Comparison of ENCODE assay signal across 27 cellular contexts in genomic region chr10:77474939-77475338, GRCh38.
A peak's percentile ranks its signal among the peaks of the same experiment; 100 is the strongest.
DNase-seq lines count a peak whose midpoint lies in the region; ATAC-seq, FAIRE-seq and TF ChIP-seq lines count a peak whose summit lies in the region.
"Had no signal": no experiment of that assay in that cellular context is flagged by ENCODE, and none has a peak within 500 bp of the region (broad histone marks: within the 10 kb centered on the region; RNA-seq: fewer than 3 reads in every experiment).

No MANE protein-coding gene starts in this region.

- FAIRE-seq in pancreas (lab: Jason Lieb, UNC) (no peak), RCC 7860 (lab: Jason Lieb, UNC) (no peak)
- FAIRE-seq: A204.1, GM12878, GM12892, GM18507 had no signal

- H3K27me3 Mint-ChIP-seq in naive thymus-derived CD4-positive, alpha-beta T cell, result peaks cover 0 to 6% (median 5%) of the 10 kb centered on the region in 5 donors
- H3K27me3 Mint-ChIP-seq: CD4-positive, alpha-beta memory T cell had no signal

- no peak overlapping the region for H3K27ac Mint-ChIP-seq in naive thymus-derived CD4-positive, alpha-beta T cell
- H3K27ac Mint-ChIP-seq: CD14-positive monocyte; CD4-positive, alpha-beta memory T cell; CD4-positive, CD25-positive, alpha-beta regulatory T cell; CD8-positive, alpha-beta memory T cell had no signal

- peaks cover 0 to 48% (median 0%) of the 10 kb centered on the region in 11 experiments; a peak in 2 of 22 replicates for H4K20me1 ChIP-seq in BLaER1 treated with 17β-estradiol and CSF1 and Interleukin-3, amounts not matched to agents 10 nM and 100 nM

- no peaks in the 10 kb centered on the region for H3K9me3 ChIP-seq in BLaER1 treated with 17β-estradiol and CSF1 and Interleukin-3, amounts not matched to agents 10 nM and 100 nM (replicated peaks in 1 of 11)
- no peaks in the 10 kb centered on the region for H3K9me3 ChIP-seq in pancreas
- no peaks in the 10 kb centered on the region for H3K9me3 ChIP-seq in naive thymus-derived CD4-positive, alpha-beta T cell (ENCODE audit: control insufficient read depth in 2 of 3, low read length in 3 of 3)
- H3K9me3 ChIP-seq: BE2C had no signal

- peak; percentile 69 for DNase-seq in NCI-H510A treated with DMSO at 0.1 percent for 48 hours (lab: John Stamatoyannopoulos, UW)
- no peak for DNase-seq in NCI-H510A (lab: John Stamatoyannopoulos, UW)
- no peak for DNase-seq in pancreas
- DNase-seq in RCC 7860 (ENCODE audit: low spot score), result no peak
- DNase-seq in SHP77 treated with DMSO at 0.1 percent for 48 hours (lab: John Stamatoyannopoulos, UW), result no peak
- DNase-seq in naive thymus-derived CD4-positive, alpha-beta T cell, result no peak
- DNase-seq: 8988T; ACHN; BE2C; C1 segment of cervical spinal cord; CD4-positive, alpha-beta memory T cell; CD4-positive, CD25-positive, alpha-beta regulatory T cell; CD8-positive, alpha-beta memory T cell; COR-L47; DMS 273 treated with DMSO at 0.1 percent for 48 hours; DMS153; DMS53; DMS79; DND-41; EL; GDM1 had no signal

- no peak overlapping the region for H3K9ac ChIP-seq in BLaER1 treated with 17β-estradiol and CSF1 and Interleukin-3, amounts not matched to agents 10 nM and 100 nM

- CTCF ChIA-PET in naive thymus-derived CD4-positive, alpha-beta T cell (lab: Charles Lee), result no interaction called here

- peaks cover 0 to 93% (median 68%) of the 10 kb centered on the region in 10 experiments; a peak in 16 of 20 replicates for H3K4me1 ChIP-seq in BLaER1 treated with 17β-estradiol and CSF1 and Interleukin-3, amounts not matched to agents 10 nM and 100 nM
- peaks cover 0 to under 1% (median under 1%) of the 10 kb centered on the region in 3 donors for H3K4me1 ChIP-seq in pancreas
- no peaks in the 10 kb centered on the region for H3K4me1 ChIP-seq in naive thymus-derived CD4-positive, alpha-beta T cell (ENCODE audit: control insufficient read depth in 2 of 2, insufficient read depth in 2 of 2, low read length in 2 of 2)

- no peaks in the 10 kb centered on the region for H3K27me3 ChIP-seq in BLaER1 treated with 17β-estradiol and CSF1 and Interleukin-3, amounts not matched to agents 10 nM and 100 nM
- H3K27me3 ChIP-seq in pancreas, result no peaks in the 10 kb centered on the region
- H3K27me3 ChIP-seq in naive thymus-derived CD4-positive, alpha-beta T cell (ENCODE audit: control insufficient read depth in 2 of 2, insufficient read depth in 2 of 2, low read length in 2 of 2), result no peaks in the 10 kb centered on the region
- H3K27me3 ChIP-seq: BE2C had no signal

- H3K27ac ChIP-seq in BLaER1 treated with 17β-estradiol and CSF1 and Interleukin-3, amounts not matched to agents 10 nM and 100 nM, result no peak overlapping the region
- no peak overlapping the region for H3K27ac ChIP-seq in pancreas
- H3K27ac ChIP-seq in naive thymus-derived CD4-positive, alpha-beta T cell (ENCODE audit: low read depth, low read length), result no peak overlapping the region

- H3K4me3 Mint-ChIP-seq in naive thymus-derived CD4-positive, alpha-beta T cell, result no peak overlapping the region
- H3K4me3 Mint-ChIP-seq: CD14-positive monocyte; CD4-positive, alpha-beta memory T cell; CD4-positive, CD25-positive, alpha-beta regulatory T cell; CD8-positive, alpha-beta memory T cell had no signal

- H3K9me3 Mint-ChIP-seq in naive thymus-derived CD4-positive, alpha-beta T cell, result peaks cover 0 to 2% (median 0%) of the 10 kb centered on the region in 11 donors
- H3K9me3 Mint-ChIP-seq: CD14-positive monocyte; CD4-positive, alpha-beta memory T cell; CD4-positive, CD25-positive, alpha-beta regulatory T cell; CD8-positive, alpha-beta memory T cell had no signal

- no peaks in the 10 kb centered on the region for H3K36me3 ChIP-seq in BLaER1 treated with 17β-estradiol and CSF1 and Interleukin-3, amounts not matched to agents 10 nM and 100 nM
- H3K36me3 ChIP-seq in pancreas, result no peaks in the 10 kb centered on the region
- H3K36me3 ChIP-seq in naive thymus-derived CD4-positive, alpha-beta T cell (ENCODE audit: control insufficient read depth in 2 of 3, insufficient read depth in 3 of 3, low read length in 3 of 3), result no peaks in the 10 kb centered on the region
- H3K36me3 ChIP-seq: BE2C had no signal

- no peak for TF ChIP-seq CTCF in pancreas (IDR thresholded peaks at IDR 0.05)

- H3K4me3 ChIP-seq in BLaER1 treated with 17β-estradiol and CSF1 and Interleukin-3, amounts not matched to agents 10 nM and 100 nM, result no peak overlapping the region
- no peak overlapping the region for H3K4me3 ChIP-seq in pancreas
- H3K4me3 ChIP-seq in naive thymus-derived CD4-positive, alpha-beta T cell (ENCODE audit: low read length), result no peak overlapping the region
- H3K4me3 ChIP-seq: GM12878 had no signal

- H3K4me2 ChIP-seq in BLaER1 treated with 17β-estradiol and CSF1 and Interleukin-3, amounts not matched to agents 10 nM and 100 nM, result peak overlapping the region in 7 of 11 experiments; percentile 13 to 93 (median 73); a peak in 7 of 22 replicates

- POLR2A ChIA-PET in naive thymus-derived CD4-positive, alpha-beta T cell (lab: Charles Lee), result no interaction called here

- no peaks in the 10 kb centered on the region for H3K36me3 Mint-ChIP-seq in naive thymus-derived CD4-positive, alpha-beta T cell
- H3K36me3 Mint-ChIP-seq: CD14-positive monocyte; CD4-positive, alpha-beta memory T cell; CD4-positive, CD25-positive, alpha-beta regulatory T cell; CD8-positive, alpha-beta memory T cell had no signal

- peak in 3 of 4 donors; percentile 28 to 58 (median 39) for ATAC-seq in pancreas
- ATAC-seq in naive thymus-derived CD4-positive, alpha-beta T cell, result no peak
- ATAC-seq: GM12878 had no signal

- WGBS in pancreas, 2 donors, result 51 to 52% methylated on average over 5 of the region's 5 CpGs

- intact Hi-C loops in pancreas (cut with DNase I), result no loop called here
- intact Hi-C loops in naive thymus-derived CD4-positive, alpha-beta T cell (cut with micrococcal nuclease), result no loop called here

- H3K4me1 Mint-ChIP-seq in naive thymus-derived CD4-positive, alpha-beta T cell, result no peaks in the 10 kb centered on the region
- H3K4me1 Mint-ChIP-seq: CD14-positive monocyte; CD4-positive, alpha-beta memory T cell; CD4-positive, CD25-positive, alpha-beta regulatory T cell; CD8-positive, alpha-beta memory T cell had no signal
